Comparison of ENCODE assay signal across 8 cellular contexts in genomic region chr2:213150315-213150951, GRCh38. TPM values are rescaled to one million over a fixed set of nuclear protein-coding genes. Genes with fewer than 3 reads are reported as not detected.
A peak's percentile ranks its signal among the peaks of the same experiment; 100 is the strongest.
DNase-seq lines count a peak whose midpoint lies in the region; ATAC-seq and TF ChIP-seq lines count a peak whose summit lies in the region.

No MANE protein-coding gene starts in this region.

- peak overlapping the region; percentile 93 for H3K27ac Mint-ChIP-seq in CD4-positive, alpha-beta T cell
- peak overlapping the region; percentile 91 for H3K27ac Mint-ChIP-seq in MCF 10A (ENCODE audit: low read depth, unreplicated experiment)

- peaks cover 11% of the 10 kb centered on the region for H3K36me3 Mint-ChIP-seq in CD4-positive, alpha-beta T cell (ENCODE audit: low read depth)
- peaks cover 7% of the 10 kb centered on the region for H3K36me3 Mint-ChIP-seq in MCF 10A (ENCODE audit: insufficient read depth, unreplicated experiment)

- H3K27ac ChIP-seq in CD4-positive, alpha-beta T cell (ENCODE audit: low read depth, low read length): peak overlapping the region; percentile 19
- peak overlapping the region; percentile 79 for H3K27ac ChIP-seq in subcutaneous abdominal adipose tissue (ENCODE audit: low read depth, low read length)

- H3K27me3 ChIP-seq in CD4-positive, alpha-beta T cell (ENCODE audit: control insufficient read depth, insufficient read depth, low read length): peaks cover 15% of the 10 kb centered on the region
- no peaks in the 10 kb centered on the region for H3K27me3 ChIP-seq in subcutaneous abdominal adipose tissue (ENCODE audit: control insufficient read depth in 5 of 5, insufficient read depth in 4 of 5, low read length in 5 of 5)

- intact Hi-C loops in CD4-positive, alpha-beta T cell (cut with DNase I, micrococcal nuclease): loop anchor here (10.0 kb wide), 2 partner anchors 84 to 286 kb away; no protein-coding TSS in a partner anchor
- intact Hi-C loops in MCF 10A (cut with micrococcal nuclease) (loop anchor here (5.0 kb wide), 3 partner anchors 83 to 303 kb away; no protein-coding TSS in a partner anchor), left colon (cut with DNase I, micrococcal nuclease) (loop anchor here in 1 of 2 donors (5.0 to 10.0 kb wide), 2 partner anchors 373 to 466 kb away; no protein-coding TSS in a partner anchor)

- H3K4me3 Mint-ChIP-seq in CD4-positive, alpha-beta T cell: peak overlapping the region; percentile 98
- H3K4me3 Mint-ChIP-seq in MCF 10A (ENCODE audit: unreplicated experiment): peak overlapping the region; percentile 86

- BruUV-seq in MCF 10A (replicated peaks; lab: Mats Ljungman, UMichigan): no TSS peak

- in situ Hi-C loops in KBM-7 (cut with MboI; ENCODE audit: low pct_unique_long_range_greater_than_20kb, low sequenced_read_pairs): no loop called here

- H3K4me3 ChIP-seq in subcutaneous abdominal adipose tissue (ENCODE audit: low read depth in 1 of 5, low read length in 5 of 5): peak overlapping the region; percentile 74 to 98 (median 89)

- TF ChIP-seq CTCF in CD4-positive, alpha-beta T cell (IDR thresholded peaks at IDR 0.05): no peak
- TF ChIP-seq CTCF in MCF 10A (IDR thresholded peaks at IDR 0.05; ENCODE audit: unreplicated experiment): no peak

- H3K9me3 ChIP-seq in CD4-positive, alpha-beta T cell (ENCODE audit: control insufficient read depth, low read length): no peaks in the 10 kb centered on the region
- H3K9me3 ChIP-seq in subcutaneous abdominal adipose tissue (ENCODE audit: control insufficient read depth in 5 of 5, low read length in 5 of 5): no peaks in the 10 kb centered on the region

- no peaks in the 10 kb centered on the region for H3K36me3 ChIP-seq in subcutaneous abdominal adipose tissue (ENCODE audit: control insufficient read depth in 5 of 5, insufficient read depth in 5 of 5, low read length in 5 of 5)

- H3K9ac ChIP-seq in subcutaneous abdominal adipose tissue (ENCODE audit: low read length in 5 of 5): peak overlapping the region; percentile 32 to 89 (median 65)

- DNase-seq in CD4-positive, alpha-beta T cell: no peak
- DNase-seq in KBM-7 (peak; percentile 56), MCF 10A (ENCODE audit: unreplicated experiment) (peak; percentile 17), left colon (peak; percentile 28 to 40), NCI-H446 (lab: John Stamatoyannopoulos, UW) (no peak)

- ATAC-seq in CD4-positive, alpha-beta T cell (ENCODE audit: poor library complexity): no peak
- ATAC-seq in left colon (peak; percentile 21), HG02759 (IDR thresholded peaks at IDR 0.05; ENCODE audit: unreplicated experiment) (no peak), GM18873 (IDR thresholded peaks at IDR 0.05; ENCODE audit: low FRiP score, unreplicated experiment) (no peak)

- H3K4me1 ChIP-seq in subcutaneous abdominal adipose tissue (ENCODE audit: control insufficient read depth in 5 of 5, insufficient read depth in 5 of 5, low read length in 5 of 5): peaks cover 0 to 26% (median 24%) of the 10 kb centered on the region in 5 donors

- no peaks in the 10 kb centered on the region for H3K9me3 Mint-ChIP-seq in CD4-positive, alpha-beta T cell
- no peaks in the 10 kb centered on the region for H3K9me3 Mint-ChIP-seq in MCF 10A (ENCODE audit: unreplicated experiment)

- CTCF ChIA-PET in CD4-positive, alpha-beta T cell (lab: Charles Lee): interaction anchor here (0.8 to 1.0 kb wide), 2 partner anchors 31 to 47 kb away, joined by 3 to 4 read pairs; no protein-coding TSS in a partner anchor
- CTCF ChIA-PET in MCF 10A (lab: Yijun Ruan, JAX): interaction anchor here (0.6 to 11.9 kb wide), 20 partner anchors 9 to 555 kb away, joined by 3 to 190 read pairs (median 4); no protein-coding TSS in a partner anchor

- POLR2A ChIA-PET in CD4-positive, alpha-beta T cell (lab: Charles Lee): interaction anchor here (0.9 to 1.6 kb wide), 7 partner anchors 10 to 133 kb away, joined by 3 to 10 read pairs (median 4); partner anchors contain the start of gene SPAG16
- POLR2A ChIA-PET in MCF 10A (lab: Yijun Ruan, JAX): interaction anchor here (0.5 to 4.2 kb wide), 30 partner anchors 9 to 1986 kb away, joined by 3 to 25 read pairs (median 5); no protein-coding TSS in a partner anchor

- peaks cover 39% of the 10 kb centered on the region for H3K27me3 Mint-ChIP-seq in CD4-positive, alpha-beta T cell
- H3K27me3 Mint-ChIP-seq in MCF 10A (ENCODE audit: insufficient read depth, unreplicated experiment): no peaks in the 10 kb centered on the region

- H3K4me1 Mint-ChIP-seq in CD4-positive, alpha-beta T cell (ENCODE audit: low read depth): peaks cover 55% of the 10 kb centered on the region
- H3K4me1 Mint-ChIP-seq in MCF 10A (ENCODE audit: insufficient read depth, unreplicated experiment): peaks cover 22% of the 10 kb centered on the region

RNA-seq across cellular contexts. Expression of gene IKZF2, which starts 1.0 kb away (rescaled TPM):
- total RNA-seq in CD4-positive, alpha-beta T cell: 1 to 10 TPM; 8.7 to 8.9 TPM
- total RNA-seq in MCF 10A (2022): 6.0 and 8.8 TPM in 2 replicates
- total RNA-seq in left colon: 1 to 10 TPM; 7.7 to 8.5 TPM

Comparison
In these comparisons a context has a peak if more than half of its experiments do, and no peak if none do; other contexts are left out.
1. DNase-seq: peak in KBM-7 (single experiment), MCF 10A (single experiment) and left colon (2 of 2); none in CD4-positive, alpha-beta T cell (0 of 10) and NCI-H446 (0 of 2).